8 cellular contexts compared by ENCODE assay signal in genomic region chr16:72848759-72849664, GRCh38.
DNase-seq lines count a peak whose midpoint lies in the region; ATAC-seq, FAIRE-seq and TF ChIP-seq lines count a peak whose summit lies in the region.

No MANE protein-coding gene starts in this region.

- TF ChIP-seq CTCF in epithelial cell of proximal tubule (conservative IDR thresholded peaks at IDR 0.05; ENCODE audit: low read depth, low read length) (no peak), nephron (IDR thresholded peaks at IDR 0.05; ENCODE audit: unreplicated experiment in 3 of 3) (no peak), GM13977 (IDR thresholded peaks at IDR 0.05; ENCODE audit: extremely low read depth, insufficient read depth, missing control alignments) (no peak)

- TF ChIP-seq POLR2A in H54 (IDR thresholded peaks at IDR 0.05; ENCODE audit: low read depth, low read length): peak; percentile 19; the same call in 1 of the 2 replicates

- ATAC-seq in GM18858 (IDR thresholded peaks at IDR 0.05; ENCODE audit: unreplicated experiment): no peak

- in situ Hi-C loops in GM13977 (cut with MboI; ENCODE audit: low pct_unique_long_range_greater_than_20kb, low sequenced_read_pairs, unreplicated experiment): loop anchor here (25.0 kb wide), 1 partner anchor 338 kb away; no protein-coding TSS in a partner anchor

- peak overlapping the region; percentile 24 to 58 (median 47) for H3K27ac Mint-ChIP-seq in nephron

- no peaks in the 10 kb centered on the region for H3K27me3 Mint-ChIP-seq in nephron (ENCODE audit: low read depth)

- no peaks in the 10 kb centered on the region for H3K9me3 Mint-ChIP-seq in nephron

- peak overlapping the region; percentile 40 for H3K4me3 ChIP-seq in epithelial cell of proximal tubule (ENCODE audit: low read depth, low read length)

- FAIRE-seq in H54 (lab: Jason Lieb, UNC): no peak

- peaks cover 71% of the 10 kb centered on the region for H3K4me1 Mint-ChIP-seq in nephron

- DNase-seq in H54 (ENCODE audit: insufficient read length, low spot score) (peak; percentile 81), NCI-H748 treated with DMSO at 0.1 percent for 48 hours (lab: John Stamatoyannopoulos, UW) (peak; percentile 16), epithelial cell of proximal tubule (ENCODE audit: low read depth) (peak; percentile 59), ecto neural progenitor cell (ENCODE audit: low spot score) (no peak), GM13977 (ENCODE audit: low spot score) (no peak)
- no peak for DNase-seq in stimulated activated naive CD4-positive, alpha-beta T cell (lab: John Stamatoyannopoulos, UW)

- H3K4me3 Mint-ChIP-seq in nephron: no peak overlapping the region

- peaks cover under 1% of the 10 kb centered on the region for H3K36me3 Mint-ChIP-seq in nephron (ENCODE audit: low read depth)

Comparison
In these comparisons a context has a peak if more than half of its experiments do, and no peak if none do; other contexts are left out.
1. DNase-seq: peak in H54 (single experiment), NCI-H748 treated with DMSO at 0.1 percent for 48 hours (single experiment) and epithelial cell of proximal tubule (single experiment); none in ecto neural progenitor cell (single experiment), GM13977 (single experiment) and stimulated activated naive CD4-positive, alpha-beta T cell (0 of 6).